Comparison of ENCODE assay signal across 9 cellular contexts in the genomic region with DNA sequence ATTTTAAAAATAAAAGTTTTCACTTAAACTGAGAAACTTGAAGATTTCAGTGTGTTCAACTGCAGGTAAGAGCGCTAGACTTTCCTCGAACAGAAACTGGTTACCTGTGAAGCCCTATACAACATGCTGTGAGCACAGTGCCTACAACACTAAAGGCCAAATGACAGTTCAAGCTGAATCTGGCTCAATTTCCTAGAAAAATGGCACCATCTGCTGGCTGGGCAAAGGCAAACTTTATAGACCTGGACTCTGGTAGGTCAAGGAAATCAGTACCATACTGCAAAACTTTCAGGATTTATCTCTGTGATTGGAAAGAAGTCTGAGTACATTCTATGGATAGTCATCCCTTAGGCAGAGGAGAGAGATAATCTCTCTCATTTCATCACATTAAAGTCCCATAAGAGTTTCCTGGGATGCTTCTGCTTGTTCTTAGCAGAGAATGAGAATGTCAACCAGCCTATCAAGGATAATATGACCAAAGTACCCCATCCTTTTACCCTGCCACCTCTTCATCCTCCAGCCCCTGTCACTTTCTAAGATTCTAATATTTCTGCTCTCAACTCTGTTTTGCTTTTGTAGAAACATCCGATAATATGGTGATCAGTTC. TPM values are rescaled to one million over a fixed set of nuclear protein-coding genes. Genes with fewer than 3 reads are reported as not detected.
DNase-seq lines count a peak whose midpoint lies in the region; ATAC-seq and TF ChIP-seq lines count a peak whose summit lies in the region.
"Had no signal": no experiment of that assay in that cellular context is flagged by ENCODE, and none has a peak within 500 bp of the region (broad histone marks: within the 10 kb centered on the region; RNA-seq: fewer than 3 reads in every experiment).

No MANE protein-coding gene starts in this region.

- no peaks in the 10 kb centered on the region for H3K36me3 Mint-ChIP-seq in naive thymus-derived CD8-positive, alpha-beta T cell

- H3K4me1 Mint-ChIP-seq in naive thymus-derived CD8-positive, alpha-beta T cell, result peaks cover 0 to 2% (median 0%) of the 10 kb centered on the region in 4 donors

- DNase-seq in DMS79 (lab: John Stamatoyannopoulos, UW) (peak; percentile 5), HFF-Myc (ENCODE audit: extremely low read depth, low read depth) (peak; percentile 12), NCI-H774 (lab: John Stamatoyannopoulos, UW) (peak; percentile 47), coronary artery (ENCODE audit: low spot score) (no peak), middle frontal gyrus (ENCODE audit: extremely low spot score, low spot score) (peak; percentile 33), T1000 (lab: John Stamatoyannopoulos, UW) (no peak)
- DNase-seq in naive thymus-derived CD8-positive, alpha-beta T cell, result no peak

- H3K4me3 Mint-ChIP-seq in naive thymus-derived CD8-positive, alpha-beta T cell, result no peak overlapping the region

- no peak overlapping the region for H3K4me3 ChIP-seq in HFF-Myc (replicated peaks; ENCODE audit: low read depth, low read length)
- no peak overlapping the region for H3K4me3 ChIP-seq in coronary artery

- no peak for ATAC-seq in GM21526 (IDR thresholded peaks at IDR 0.05; ENCODE audit: low FRiP score, unreplicated experiment)
- ATAC-seq in naive thymus-derived CD8-positive, alpha-beta T cell, result no peak

- no peak overlapping the region for H3K27ac ChIP-seq in coronary artery
- H3K27ac ChIP-seq: parathyroid adenoma had no signal

- no peak overlapping the region for H3K27ac Mint-ChIP-seq in naive thymus-derived CD8-positive, alpha-beta T cell

- POLR2A ChIA-PET in naive thymus-derived CD8-positive, alpha-beta T cell (lab: Charles Lee), result no interaction called here

- H3K9me3 Mint-ChIP-seq in naive thymus-derived CD8-positive, alpha-beta T cell, result no peaks in the 10 kb centered on the region

- TF ChIP-seq CTCF in HFF-Myc (IDR thresholded peaks at IDR 0.05; ENCODE audit: low read depth, low read length, missing control alignments) (peak; percentile 55), coronary artery (IDR thresholded peaks at IDR 0.05) (peak; percentile 13)

- H3K27me3 Mint-ChIP-seq in naive thymus-derived CD8-positive, alpha-beta T cell, result peaks cover 0 to 20% (median 15%) of the 10 kb centered on the region in 5 donors

RNA-seq across cellular contexts. Expression of a gene that starts 31.8 kb away (rescaled TPM):
- not detected for total RNA-seq in naive thymus-derived CD8-positive, alpha-beta T cell
- polyA plus RNA-seq in naive thymus-derived CD8-positive, alpha-beta T cell, result not detected

Comparison
In these comparisons a context has a peak if more than half of its experiments do, and no peak if none do; other contexts are left out.
1. DNase-seq: peak in DMS79 (single experiment), HFF-Myc (single experiment), NCI-H774 (single experiment) and middle frontal gyrus (single experiment); none in coronary artery (single experiment), T1000 (single experiment) and naive thymus-derived CD8-positive, alpha-beta T cell (0 of 10).